8 cellular contexts compared by ENCODE assay signal in the genomic region with DNA sequence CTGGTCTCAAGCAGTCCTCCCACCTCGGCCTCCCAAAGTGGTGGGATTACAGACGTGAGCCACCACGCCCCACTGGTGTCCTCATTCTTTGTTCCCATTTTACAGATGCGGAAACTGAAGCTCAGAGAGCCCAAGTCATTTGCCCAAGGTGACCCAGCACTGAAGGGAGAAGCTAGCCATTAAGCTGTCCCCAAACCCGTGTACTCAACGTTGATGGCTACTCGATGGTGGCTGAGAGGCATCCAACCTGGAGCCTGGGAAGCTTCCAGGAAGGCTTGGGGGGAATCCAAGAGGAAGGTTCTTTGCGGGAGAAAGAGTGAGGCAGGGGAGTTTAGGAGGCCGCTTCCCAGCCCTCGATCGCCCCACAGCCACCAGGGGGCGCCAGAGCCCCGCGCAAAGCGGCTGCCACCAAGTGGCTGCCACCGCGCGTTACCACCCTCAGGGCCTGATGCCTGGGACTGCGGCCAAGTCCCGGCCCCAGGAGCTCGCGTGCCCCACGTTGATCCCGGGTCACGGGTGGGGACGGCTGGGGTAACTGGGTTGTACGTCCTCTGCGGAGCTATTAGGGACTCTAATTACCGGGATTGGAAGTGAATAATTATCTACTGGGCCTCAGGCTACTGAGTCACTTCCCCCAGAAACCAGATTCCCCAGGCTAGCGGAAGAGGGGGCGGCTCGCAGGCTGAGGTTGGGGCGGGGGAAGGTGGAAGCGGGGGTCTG. TPM values are rescaled to one million over a fixed set of nuclear protein-coding genes. Genes with fewer than 3 reads are reported as not detected.
DNase-seq lines count a peak whose midpoint lies in the region; ATAC-seq and TF ChIP-seq lines count a peak whose summit lies in the region.

No MANE protein-coding gene starts in this region.

- 8% methylated on average over 34 of the region's 34 CpGs for WGBS in prostate gland
- WGBS in upper lobe of left lung, 2 donors = 8 to 14% methylated on average over 14 to 24 of the region's 34 CpGs

- H3K27me3 ChIP-seq in GM23338 (ENCODE audit: insufficient read depth) (no peaks in the 10 kb centered on the region), prostate gland (replicated peaks; ENCODE audit: insufficient read depth) (no peaks in the 10 kb centered on the region), upper lobe of left lung (no peaks in the 10 kb centered on the region)

- intact Hi-C loops in Right ventricle myocardium superior (cut with DNase I) = loop anchor here (2.0 kb wide), 2 partner anchors 54 to 132 kb away; no protein-coding TSS in a partner anchor
- intact Hi-C loops in prostate gland (cut with DNase I) = loop anchor here (2.0 to 10.0 kb wide), 2 partner anchors 128 to 276 kb away; no protein-coding TSS in a partner anchor

- 0 out of 2 replicates have a peak, but pooled peaks cover 3% of the 10 kb centered on the region for H3F3A ChIP-seq in GM23338 (replicated peaks; ENCODE audit: low read depth)

- H3K9me2 ChIP-seq in GM23338 (ENCODE audit: insufficient read depth) = no peaks in the 10 kb centered on the region

- no peak overlapping the region; the same call in none of the 2 replicates for H2AFZ ChIP-seq in GM23338

- DNase-seq in DMS114 treated with DMSO at 0.1 percent for 48 hours (lab: John Stamatoyannopoulos, UW; ENCODE audit: unreplicated experiment) (peak; percentile 73), GM23338 (ENCODE audit: low spot score) (peak; percentile 88), NAMALWA (ENCODE audit: low spot score) (peak; percentile 86), SW480 (ENCODE audit: low spot score) (peak; percentile 60), Right ventricle myocardium superior (peak; percentile 92), prostate gland (ENCODE audit: low spot score) (peak; percentile 72), upper lobe of left lung (peak; percentile 86 to 98)
- peak; percentile 89 for DNase-seq in activated naive CD8-positive, alpha-beta T cell treated with anti-CD3 and anti-CD28 coated beads for 36 hours

- peak; percentile 98 for ATAC-seq in GM23338
- peak; percentile 93 for ATAC-seq in Right ventricle myocardium superior (ENCODE audit: poor library complexity)
- peak; percentile 90 for ATAC-seq in upper lobe of left lung (ENCODE audit: low FRiP score in 2 of 2)

- H3K9me3 ChIP-seq in prostate gland (no peaks in the 10 kb centered on the region), upper lobe of left lung (no peaks in the 10 kb centered on the region)

- peak in 1 of 4 donors; percentile 2 for TF ChIP-seq EP300 in upper lobe of left lung (IDR thresholded peaks at IDR 0.05)

- no peaks in the 10 kb centered on the region for H3K79me2 ChIP-seq in GM23338 (replicated peaks; ENCODE audit: insufficient read depth)

- H3K27ac Mint-ChIP-seq in GM23338 = no peak overlapping the region
- H3K27ac Mint-ChIP-seq in activated naive CD8-positive, alpha-beta T cell treated with anti-CD3 and anti-CD28 coated beads for 36 hours = peak overlapping the region; percentile 89

- H3K27ac ChIP-seq in GM23338 (ENCODE audit: low read depth) = no peak overlapping the region
- no peak overlapping the region for H3K27ac ChIP-seq in prostate gland
- peak overlapping the region; percentile 4 to 77 (median 40) for H3K27ac ChIP-seq in upper lobe of left lung

- H3K36me3 ChIP-seq in GM23338 (ENCODE audit: insufficient read depth) (no peaks in the 10 kb centered on the region), prostate gland (no peaks in the 10 kb centered on the region), upper lobe of left lung (no peaks in the 10 kb centered on the region)

- H3K4me3 ChIP-seq in GM23338 = 0 out of 2 replicates have a peak overlapping the region, but pooled peaks have one; percentile 30
- peak overlapping the region in 1 of 2 donors; percentile 8 for H3K4me3 ChIP-seq in prostate gland
- H3K4me3 ChIP-seq in upper lobe of left lung = peak overlapping the region in 2 of 4 donors; percentile 33 to 35

- TF ChIP-seq POLR2A in prostate gland (IDR thresholded peaks at IDR 0.05) (no peak), upper lobe of left lung (IDR thresholded peaks at IDR 0.05) (no peak)

- H3K9me3 Mint-ChIP-seq in GM23338 = no peaks in the 10 kb centered on the region
- peaks cover 9% of the 10 kb centered on the region for H3K9me3 Mint-ChIP-seq in activated naive CD8-positive, alpha-beta T cell treated with anti-CD3 and anti-CD28 coated beads for 36 hours

- peaks cover 16% of the 10 kb centered on the region for H3K27me3 Mint-ChIP-seq in GM23338 (ENCODE audit: insufficient read depth, low read depth, poor library complexity)
- H3K27me3 Mint-ChIP-seq in activated naive CD8-positive, alpha-beta T cell treated with anti-CD3 and anti-CD28 coated beads for 36 hours = no peaks in the 10 kb centered on the region

- H3K4me1 ChIP-seq in GM23338 (ENCODE audit: insufficient read depth) (no peaks in the 10 kb centered on the region), prostate gland (replicated peaks) (no peaks in the 10 kb centered on the region), upper lobe of left lung (peaks cover 3 to 34% (median 20%) of the 10 kb centered on the region in 4 donors)

- peak; percentile 88 to 99 for TF ChIP-seq CTCF in GM23338 (conservative IDR thresholded peaks at IDR 0.05; ENCODE audit: low read depth in 2 of 2)
- TF ChIP-seq CTCF in prostate gland (IDR thresholded peaks at IDR 0.05) = peak; percentile 98 to 99 (median 98)
- TF ChIP-seq CTCF in upper lobe of left lung (IDR thresholded peaks at IDR 0.05) = peak; percentile 96 to 99 (median 99)

- H3K4me3 Mint-ChIP-seq in GM23338 = no peak overlapping the region; the same call in 2 of the 3 replicates
- peak overlapping the region; percentile 75 for H3K4me3 Mint-ChIP-seq in activated naive CD8-positive, alpha-beta T cell treated with anti-CD3 and anti-CD28 coated beads for 36 hours

- H3K4me1 Mint-ChIP-seq in GM23338 = 0 out of 3 replicates have a peak, but pooled peaks cover 2% of the 10 kb centered on the region
- H3K4me1 Mint-ChIP-seq in activated naive CD8-positive, alpha-beta T cell treated with anti-CD3 and anti-CD28 coated beads for 36 hours = peaks cover 32% of the 10 kb centered on the region

- no peaks in the 10 kb centered on the region for H3K36me3 Mint-ChIP-seq in GM23338 (ENCODE audit: low read depth)
- peaks cover 5% of the 10 kb centered on the region for H3K36me3 Mint-ChIP-seq in activated naive CD8-positive, alpha-beta T cell treated with anti-CD3 and anti-CD28 coated beads for 36 hours

- no peak overlapping the region for H3K4me2 ChIP-seq in GM23338

- no peaks in the 10 kb centered on the region for H4K20me1 ChIP-seq in GM23338 (replicated peaks; ENCODE audit: insufficient read depth)

TF ChIP-seq in GM23338, 12 proteins besides CTCF, POLR2A, EP300 and RAD21:
- TF ChIP-seq EZH2phosphoT487 (IDR thresholded peaks at IDR 0.05; ENCODE audit: unreplicated experiment) (no peak), POLR2AphosphoS5 (IDR thresholded peaks at IDR 0.05; ENCODE audit: low read depth) (no peak), ZNF114 (CRISPR knock-in tag; IDR thresholded peaks at IDR 0.05) (no peak)

RNA-seq across cellular contexts. Expression of a gene that starts 8.8 kb away (rescaled TPM):
- 59.0 and 59.3 TPM in 2 replicates for total RNA-seq in GM23338 (2014; rRNA removed; shearing (Covaris generic))
- 7.6 and 8.1 TPM in 2 replicates for polyA plus RNA-seq in GM23338 (2016; fragmentation: Nextera tagmentation; extraction: Ambion mirVana)
- 10 to 100 TPM; 58.5 to 59.4 TPM for total RNA-seq in activated naive CD8-positive, alpha-beta T cell treated with anti-CD3 and anti-CD28 coated beads for 36 hours
- total RNA-seq in Right ventricle myocardium superior = 42.8 TPM
- 10 to 100 TPM; 13.3 to 34.8 TPM for total RNA-seq in prostate gland
- 100 to 1,000 TPM in 1 of 6 donors, 10 to 100 TPM in 5; 24.8 to 128 (median 52.5) TPM for total RNA-seq in upper lobe of left lung

RNA-seq across cellular contexts. Expression of a gene that starts 28.0 kb away (rescaled TPM):
- total RNA-seq in GM23338 (2014; rRNA removed; shearing (Covaris generic)) = 12.9 and 15.4 TPM in 2 replicates
- polyA plus RNA-seq in GM23338 (2016; fragmentation: Nextera tagmentation; extraction: Ambion mirVana) = 4.8 and 5.3 TPM in 2 replicates
- total RNA-seq in activated naive CD8-positive, alpha-beta T cell treated with anti-CD3 and anti-CD28 coated beads for 36 hours = 1 to 10 TPM; 2.0 to 2.4 TPM
- total RNA-seq in Right ventricle myocardium superior = 35.1 TPM
- 10 to 100 TPM; 11.5 to 29.9 TPM for total RNA-seq in prostate gland
- total RNA-seq in upper lobe of left lung = 10 to 100 TPM in 5 of 6 donors, 1 to 10 TPM in 1; 9.1 to 24.6 (median 21.2) TPM

Comparison
In these comparisons a context has a peak if more than half of its experiments do, and no peak if none do; other contexts are left out.
1. H3K27ac ChIP-seq: peak in upper lobe of left lung (4 of 4); none in GM23338 (single experiment) and prostate gland (0 of 2).
2. Peak in every context shown above with its lines, with median percentiles within 50 percentile points of each other: DNase-seq, ATAC-seq and CTCF ChIP-seq.